In genomic region chr11:23124996-23125395, GRCh38 we compare ENCODE assay signal across 29 cellular contexts.
A peak's percentile ranks its signal among the peaks of the same experiment; 100 is the strongest.
DNase-seq lines count a peak whose midpoint lies in the region; ATAC-seq and TF ChIP-seq lines count a peak whose summit lies in the region.
"Had no signal": no experiment of that assay in that cellular context is flagged by ENCODE, and none has a peak within 500 bp of the region (broad histone marks: within the 10 kb centered on the region; RNA-seq: fewer than 3 reads in every experiment).

No MANE protein-coding gene starts in this region.

- H3K4me2 ChIP-seq in OCI-LY7 (ENCODE audit: low read length) = no peak overlapping the region
- H3K4me2 ChIP-seq: KMS-11 had no signal

- H3K79me2 ChIP-seq in OCI-LY7 (ENCODE audit: insufficient read depth, low read depth, low read length) = no peaks in the 10 kb centered on the region

- intact Hi-C loops in mucosa of descending colon (cut with DNase I, micrococcal nuclease) = no loop called here
- intact Hi-C loops in OCI-LY7 (cut with micrococcal nuclease; ENCODE audit: unreplicated experiment) = no loop called here

- TF ChIP-seq CTCF in choroid plexus epithelial cell (conservative IDR thresholded peaks at IDR 0.05; ENCODE audit: low read depth, low read length) (no peak), mucosa of descending colon (IDR thresholded peaks at IDR 0.05) (no peak), OCI-LY7 (conservative IDR thresholded peaks at IDR 0.05; ENCODE audit: low read length) (no peak)

- H4K20me1 ChIP-seq in OCI-LY7 (ENCODE audit: insufficient read depth, low read length) = no peaks in the 10 kb centered on the region

- H3K4me3 ChIP-seq in choroid plexus epithelial cell (ENCODE audit: low read depth, low read length) = no peak overlapping the region
- H3K4me3 ChIP-seq in mucosa of descending colon = no peak overlapping the region
- no peak overlapping the region for H3K4me3 ChIP-seq in OCI-LY7 (ENCODE audit: low read depth, low read length, poor library complexity, severe bottlenecking)
- H3K4me3 ChIP-seq: heart left ventricle, lower lobe of right lung, SJSA1, suprapubic skin, upper lobe of left lung had no signal

- POLR2A ChIA-PET in OCI-LY7 (lab: Charles Lee) = no interaction called here

- H3K4me1 ChIP-seq in mucosa of descending colon (ENCODE audit: low read depth) (no peaks in the 10 kb centered on the region), OCI-LY7 (ENCODE audit: insufficient read depth, low read length, poor library complexity, severe bottlenecking) (no peaks in the 10 kb centered on the region)
- H3K4me1 ChIP-seq: BE2C, foreskin keratinocyte, heart left ventricle, lower lobe of right lung, SJSA1, suprapubic skin, upper lobe of left lung had no signal

- no peak overlapping the region for H3K27ac ChIP-seq in OCI-LY7 (ENCODE audit: low read depth, low read length, poor library complexity, severe bottlenecking)
- H3K27ac ChIP-seq: foreskin keratinocyte, heart left ventricle, KMS-11, lower lobe of right lung, SJSA1, suprapubic skin, upper lobe of left lung had no signal

- peak; percentile 77 for ATAC-seq in mucosa of descending colon
- no peak for ATAC-seq in GM21576 (IDR thresholded peaks at IDR 0.05; ENCODE audit: unreplicated experiment)
- no peak for ATAC-seq in GM21528 (IDR thresholded peaks at IDR 0.05; ENCODE audit: low FRiP score, unreplicated experiment)
- ATAC-seq: CD8-positive, alpha-beta T cell; foreskin keratinocyte; heart left ventricle; lower lobe of right lung; naive thymus-derived CD8-positive, alpha-beta T cell; stimulated activated naive B cell treated with anti-CD40 and anti-IgM and Interleukin-4, amounts not matched to agents 10 μg/mL and 1 μg/mL and 100 μg/mL, for 72 hours; T-cell had no signal

- H3K36me3 ChIP-seq in mucosa of descending colon (ENCODE audit: low read depth) = no peaks in the 10 kb centered on the region
- H3K36me3 ChIP-seq in OCI-LY7 (ENCODE audit: insufficient read depth, low read length) = no peaks in the 10 kb centered on the region
- H3K36me3 ChIP-seq: BE2C, heart left ventricle, lower lobe of right lung, SJSA1, suprapubic skin, upper lobe of left lung had no signal

- DNase-seq in DMS153 treated with DMSO at 0.1 percent for 48 hours (lab: John Stamatoyannopoulos, UW; ENCODE audit: unreplicated experiment) (peak; percentile 10), NCI-H69 (lab: John Stamatoyannopoulos, UW) (peak; percentile 68), choroid plexus epithelial cell (ENCODE audit: low read depth) (peak; percentile 18), mucosa of descending colon (no peak), OCI-LY7 (ENCODE audit: low spot score) (no peak)
- no peak for DNase-seq in stimulated activated naive CD4-positive, alpha-beta T cell treated with Interleukin-2 at 50 U/mL for 16 hours (lab: John Stamatoyannopoulos, UW)
- DNase-seq: activated CD4-positive, alpha-beta T cell treated with anti-CD3 and anti-CD28 coated beads for 48 hours; activated CD8-positive, alpha-beta memory T cell treated with anti-CD3 and anti-CD28 coated beads for 24 hours; aorta; BE2C; CD8-positive, alpha-beta T cell; DMS79; foreskin keratinocyte; heart left ventricle; kidney glomerular epithelial cell; lower lobe of right lung; naive thymus-derived CD8-positive, alpha-beta T cell; NCI-H1417; NCI-H2029; NCI-H524 treated with DMSO at 0.1 percent for 48 hours; occipital lobe; stimulated activated naive B cell treated with anti-CD40 and anti-IgM and Interleukin-4, amounts not matched to agents 10 μg/mL and 1 μg/mL and 100 μg/mL, for 72 hours; T-cell; upper lobe of left lung had no signal

- no peak overlapping the region for H2AFZ ChIP-seq in OCI-LY7 (ENCODE audit: low read length)

- H3K9me3 ChIP-seq in mucosa of descending colon (no peaks in the 10 kb centered on the region), OCI-LY7 (ENCODE audit: low read length) (no peaks in the 10 kb centered on the region)
- H3K9me3 ChIP-seq: BE2C, heart left ventricle, lower lobe of right lung, SJSA1, suprapubic skin, upper lobe of left lung had no signal

- BruUV-seq in OCI-LY7 (replicated peaks; lab: Mats Ljungman, UMichigan) = no TSS peak

- CTCF ChIA-PET in OCI-LY7 (lab: Charles Lee; ENCODE audit: unreplicated experiment) = no interaction called here

- H3K9me2 ChIP-seq in OCI-LY7 (ENCODE audit: insufficient read depth, low read length) = no peaks in the 10 kb centered on the region

Comparison
In these comparisons a context has a peak if more than half of its experiments do, and no peak if none do; other contexts are left out.
1. DNase-seq: peak in DMS153 treated with DMSO at 0.1 percent for 48 hours (single experiment), NCI-H69 (single experiment) and choroid plexus epithelial cell (single experiment); none in mucosa of descending colon (0 of 3), stimulated activated naive CD4-positive, alpha-beta T cell treated with Interleukin-2 at 50 U/mL for 16 hours (single experiment) and OCI-LY7 (single experiment).